In the genomic region with DNA sequence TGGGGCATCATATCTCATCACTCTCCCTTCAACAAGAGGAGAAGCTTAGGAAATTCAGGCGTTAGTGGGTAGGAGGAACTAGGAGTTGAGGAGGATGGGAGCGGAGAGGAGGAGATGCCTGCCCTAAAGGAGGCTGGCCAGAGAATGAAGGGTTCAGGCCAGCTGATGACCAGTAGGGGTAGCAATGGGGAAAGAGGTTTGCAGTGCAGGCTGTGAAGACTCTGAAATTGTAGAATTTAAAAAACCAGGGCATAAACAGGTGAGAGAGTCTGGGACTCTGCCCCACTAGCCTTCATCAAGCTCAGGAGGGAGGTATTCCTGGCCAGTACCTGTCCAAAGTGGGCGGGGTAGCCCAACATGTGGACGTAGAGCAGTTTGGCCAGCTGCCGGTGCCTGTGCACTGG, we compare ENCODE assay signal across 8 cellular contexts. TPM values are rescaled to one million over a fixed set of nuclear protein-coding genes. Genes with fewer than 3 reads are reported as not detected.
DNase-seq lines count a peak whose midpoint lies in the region; TF ChIP-seq lines count a peak whose summit lies in the region.

No MANE protein-coding gene starts in this region.

- peaks cover 12% of the 10 kb centered on the region for H3K4me1 Mint-ChIP-seq in HFFc6 (ENCODE audit: low read depth)
- H3K4me1 Mint-ChIP-seq in activated T-helper 1 cell treated with anti-CD3 and anti-CD28 coated beads, Interleukin-12 subunit alpha, Interleukin-12 subunit beta, Interleukin-2, Interleukin-4 antibody, amounts not matched to agents 30 ng/mL and 10 ng/mL and 1 ng/mL, durations not matched to agents 14 hours and 24 hours and 36 hours (ENCODE audit: low read depth): peaks cover 38% of the 10 kb centered on the region

- no peak overlapping the region for H3K27ac ChIP-seq in smooth muscle cell (ENCODE audit: low read depth)

- H3K9me3 ChIP-seq in smooth muscle cell (replicated peaks; ENCODE audit: low read depth): no peaks in the 10 kb centered on the region

- 37% methylated on average over 5 of the region's 5 CpGs for WGBS in smooth muscle cell (ENCODE audit: low lambda C conversion rate)

- H3K4me1 ChIP-seq in smooth muscle cell (ENCODE audit: low read depth): peaks cover 24% of the 10 kb centered on the region

- peak overlapping the region; percentile 42 for H3K9ac ChIP-seq in smooth muscle cell (ENCODE audit: low read depth)

- H3K4me3 Mint-ChIP-seq in HFFc6: peak overlapping the region; percentile 87
- H3K4me3 Mint-ChIP-seq in activated T-helper 1 cell treated with anti-CD3 and anti-CD28 coated beads, Interleukin-12 subunit alpha, Interleukin-12 subunit beta, Interleukin-2, Interleukin-4 antibody, amounts not matched to agents 30 ng/mL and 10 ng/mL and 1 ng/mL, durations not matched to agents 14 hours and 24 hours and 36 hours: peak overlapping the region; percentile 100

- peak overlapping the region; percentile 17; the same call in 1 of the 2 replicates for H3K27ac Mint-ChIP-seq in HFFc6
- peak overlapping the region; percentile 97 for H3K27ac Mint-ChIP-seq in activated T-helper 1 cell treated with anti-CD3 and anti-CD28 coated beads, Interleukin-12 subunit alpha, Interleukin-12 subunit beta, Interleukin-2, Interleukin-4 antibody, amounts not matched to agents 30 ng/mL and 10 ng/mL and 1 ng/mL, durations not matched to agents 14 hours and 24 hours and 36 hours

- peak overlapping the region; percentile 87 for H2AFZ ChIP-seq in smooth muscle cell (ENCODE audit: low read depth)

- intact Hi-C loops in activated T-helper 1 cell treated with anti-CD3 and anti-CD28 coated beads, Interleukin-12 subunit alpha, Interleukin-12 subunit beta, Interleukin-2, Interleukin-4 antibody, amounts not matched to agents 30 ng/mL and 10 ng/mL and 1 ng/mL, durations not matched to agents 14 hours and 24 hours and 36 hours (cut with micrococcal nuclease): loop anchor here (1.0 to 10.0 kb wide), 5 partner anchors 10 to 1042 kb away; partner anchors contain the start of genes NGDN, SDR39U1, THTPA and ZFHX2

- DNase-seq in EH (ENCODE audit: low read depth) (peak; percentile 44), HFFc6 (peak; percentile 19), hepatic stellate cell (ENCODE audit: low spot score) (peak; percentile 53), smooth muscle cell (lab: John Stamatoyannopoulos, UW; ENCODE audit: unreplicated experiment) (no peak), NCI-H2107 treated with DMSO at 0.1 percent for 48 hours (lab: John Stamatoyannopoulos, UW; ENCODE audit: unreplicated experiment) (no peak), SKM-1 treated with dmso at 0.1 percent for 144 hours (lab: John Stamatoyannopoulos, UW; ENCODE audit: unreplicated experiment) (no peak), kidney tubule cell (ENCODE audit: low spot score) (no peak)
- DNase-seq in activated T-helper 1 cell treated with anti-CD3 and anti-CD28 coated beads, Interleukin-12 subunit alpha, Interleukin-12 subunit beta, Interleukin-2, Interleukin-4 antibody, amounts not matched to agents 30 ng/mL and 10 ng/mL and 1 ng/mL, durations not matched to agents 14 hours and 24 hours and 36 hours (ENCODE audit: low spot score): no peak

- peak; percentile 54 for TF ChIP-seq CTCF in HFFc6 (IDR thresholded peaks at IDR 0.05)
- no peak for TF ChIP-seq CTCF in smooth muscle cell (IDR thresholded peaks at IDR 0.05; ENCODE audit: borderline replicate concordance, insufficient read depth, poor library complexity, severe bottlenecking)

- peaks cover 6% of the 10 kb centered on the region for H3F3A ChIP-seq in smooth muscle cell (ENCODE audit: low read depth)

- H3K36me3 ChIP-seq in smooth muscle cell (ENCODE audit: low read depth): no peaks in the 10 kb centered on the region

- H4K20me1 ChIP-seq in smooth muscle cell (ENCODE audit: low read depth): no peaks in the 10 kb centered on the region

- peak overlapping the region; percentile 97 for H3K4me2 ChIP-seq in smooth muscle cell

- peaks cover 25% of the 10 kb centered on the region for H3K27me3 Mint-ChIP-seq in HFFc6 (ENCODE audit: insufficient read depth)
- H3K27me3 Mint-ChIP-seq in activated T-helper 1 cell treated with anti-CD3 and anti-CD28 coated beads, Interleukin-12 subunit alpha, Interleukin-12 subunit beta, Interleukin-2, Interleukin-4 antibody, amounts not matched to agents 30 ng/mL and 10 ng/mL and 1 ng/mL, durations not matched to agents 14 hours and 24 hours and 36 hours (ENCODE audit: insufficient read depth): no peaks in the 10 kb centered on the region

- H3K4me3 ChIP-seq in smooth muscle cell: peak overlapping the region; percentile 68

- no peaks in the 10 kb centered on the region for H3K27me3 ChIP-seq in smooth muscle cell (ENCODE audit: low read depth)

- no peaks in the 10 kb centered on the region for H3K79me2 ChIP-seq in smooth muscle cell (ENCODE audit: low read depth)

- no peaks in the 10 kb centered on the region for H3K9me3 Mint-ChIP-seq in HFFc6
- H3K9me3 Mint-ChIP-seq in activated T-helper 1 cell treated with anti-CD3 and anti-CD28 coated beads, Interleukin-12 subunit alpha, Interleukin-12 subunit beta, Interleukin-2, Interleukin-4 antibody, amounts not matched to agents 30 ng/mL and 10 ng/mL and 1 ng/mL, durations not matched to agents 14 hours and 24 hours and 36 hours: no peaks in the 10 kb centered on the region

- no peaks in the 10 kb centered on the region for H3K36me3 Mint-ChIP-seq in HFFc6 (ENCODE audit: low read depth)
- peaks cover 33% of the 10 kb centered on the region for H3K36me3 Mint-ChIP-seq in activated T-helper 1 cell treated with anti-CD3 and anti-CD28 coated beads, Interleukin-12 subunit alpha, Interleukin-12 subunit beta, Interleukin-2, Interleukin-4 antibody, amounts not matched to agents 30 ng/mL and 10 ng/mL and 1 ng/mL, durations not matched to agents 14 hours and 24 hours and 36 hours (ENCODE audit: low read depth)

RNA-seq across cellular contexts. Expression of gene AP1G2, which starts 0.8 kb away (rescaled TPM):
- 1 to 10 TPM; 1.6 to 8.3 (median 2.2) TPM for total RNA-seq in HFFc6 (2021; fragmentation: NEBNext Ultra II Directional; extraction: Animal tissue kit (Norgen Biotek cat#: 25700))
- total RNA-seq in activated T-helper 1 cell treated with anti-CD3 and anti-CD28 coated beads, Interleukin-12 subunit alpha, Interleukin-12 subunit beta, Interleukin-2, Interleukin-4 antibody, amounts not matched to agents 30 ng/mL and 10 ng/mL and 1 ng/mL, durations not matched to agents 14 hours and 24 hours and 36 hours: 137 and 145 TPM in 2 replicates
- 45.4 and 59.3 TPM in 2 replicates for total RNA-seq in smooth muscle cell
- 62.4 and 109 TPM in 2 replicates for polyA plus RNA-seq in smooth muscle cell

RNA-seq across cellular contexts. Expression of gene THTPA, which starts 10.7 kb away (rescaled TPM):
- total RNA-seq in HFFc6 (2021; fragmentation: NEBNext Ultra II Directional; extraction: Animal tissue kit (Norgen Biotek cat#: 25700)): 10 to 100 TPM; 10.4 to 14.1 (median 11.0) TPM
- 14.3 and 14.5 TPM in 2 replicates for total RNA-seq in activated T-helper 1 cell treated with anti-CD3 and anti-CD28 coated beads, Interleukin-12 subunit alpha, Interleukin-12 subunit beta, Interleukin-2, Interleukin-4 antibody, amounts not matched to agents 30 ng/mL and 10 ng/mL and 1 ng/mL, durations not matched to agents 14 hours and 24 hours and 36 hours
- total RNA-seq in smooth muscle cell: 5.7 and 10.2 TPM in 2 replicates
- 6.1 and 7.3 TPM in 2 replicates for polyA plus RNA-seq in smooth muscle cell

RNA-seq across cellular contexts. Expression of gene JPH4, which starts 11.8 kb away (rescaled TPM):
- total RNA-seq in HFFc6 (2021; fragmentation: NEBNext Ultra II Directional; extraction: Animal tissue kit (Norgen Biotek cat#: 25700)): not detected
- 0.05 TPM in 1 of 2 replicates, not detected in the other for total RNA-seq in activated T-helper 1 cell treated with anti-CD3 and anti-CD28 coated beads, Interleukin-12 subunit alpha, Interleukin-12 subunit beta, Interleukin-2, Interleukin-4 antibody, amounts not matched to agents 30 ng/mL and 10 ng/mL and 1 ng/mL, durations not matched to agents 14 hours and 24 hours and 36 hours
- 0.54 and 2.4 TPM in 2 replicates for total RNA-seq in smooth muscle cell
- polyA plus RNA-seq in smooth muscle cell: not detected in 2 replicates

RNA-seq across cellular contexts. Expression of gene ZFHX2, which starts 15.2 kb away (rescaled TPM):
- 1 to 10 TPM in 4 of 6 experiments, under 1 TPM in 2; 0.63 to 4.2 (median 1.7) TPM for total RNA-seq in HFFc6 (2021; fragmentation: NEBNext Ultra II Directional; extraction: Animal tissue kit (Norgen Biotek cat#: 25700))
- total RNA-seq in activated T-helper 1 cell treated with anti-CD3 and anti-CD28 coated beads, Interleukin-12 subunit alpha, Interleukin-12 subunit beta, Interleukin-2, Interleukin-4 antibody, amounts not matched to agents 30 ng/mL and 10 ng/mL and 1 ng/mL, durations not matched to agents 14 hours and 24 hours and 36 hours: 2.2 and 2.7 TPM in 2 replicates
- 0.13 and 0.27 TPM in 2 replicates for total RNA-seq in smooth muscle cell
- polyA plus RNA-seq in smooth muscle cell: 1.4 and 1.6 TPM in 2 replicates

Comparison
In these comparisons a context has a peak if more than half of its experiments do, and no peak if none do; other contexts are left out.
1. DNase-seq: peak in EH (single experiment), HFFc6 (single experiment) and hepatic stellate cell (single experiment); none in activated T-helper 1 cell treated with anti-CD3 and anti-CD28 coated beads, Interleukin-12 subunit alpha, Interleukin-12 subunit beta, Interleukin-2, Interleukin-4 antibody, amounts not matched to agents 30 ng/mL and 10 ng/mL and 1 ng/mL, durations not matched to agents 14 hours and 24 hours and 36 hours (single experiment), smooth muscle cell (single experiment), NCI-H2107 treated with DMSO at 0.1 percent for 48 hours (single experiment), SKM-1 treated with dmso at 0.1 percent for 144 hours (single experiment) and kidney tubule cell (single experiment).